16 cellular contexts compared by ENCODE assay signal in the genomic region with DNA sequence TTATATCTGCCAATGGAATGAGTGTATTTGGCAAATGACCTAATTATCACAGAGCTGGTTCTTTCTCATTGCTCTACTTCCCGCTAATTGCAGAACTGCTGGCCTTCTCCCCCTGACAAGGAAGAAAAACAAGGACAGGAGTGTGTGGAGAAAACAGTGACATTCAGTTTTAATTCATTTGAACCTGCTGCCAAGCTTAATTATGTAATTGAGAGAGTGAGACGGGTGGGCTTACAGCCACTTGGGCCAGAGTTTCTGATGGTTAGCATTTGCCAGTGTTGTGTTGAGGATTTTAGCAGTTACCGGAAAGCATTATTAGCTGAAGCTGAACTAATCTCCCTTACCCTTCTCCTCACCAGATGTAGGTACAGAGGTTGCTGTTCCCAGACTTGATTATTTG.
"Had no signal": no experiment of that assay in that cellular context is flagged by ENCODE, and none has a peak within 500 bp of the region (broad histone marks: within the 10 kb centered on the region; RNA-seq: fewer than 3 reads in every experiment).

No MANE protein-coding gene starts in this region.

- H3K36me3 ChIP-seq: breast epithelium, transverse colon, WERI-Rb-1 had no signal

- ATAC-seq: activated CD8-positive, alpha-beta T cell treated with anti-CD3 and anti-CD28 coated beads for 36 hours; left lobe of liver; stimulated activated memory B cell treated with anti-CD40 and anti-IgM and Interleukin-4, amounts not matched to agents 10 μg/mL and 1 μg/mL and 100 μg/mL, for 72 hours; T-cell had no signal

- H3K27ac ChIP-seq: transverse colon, WERI-Rb-1 had no signal

- FAIRE-seq: islet of Langerhans, small intestine had no signal

- H3K9me3 ChIP-seq: breast epithelium, transverse colon had no signal

- H3K27me3 ChIP-seq: breast epithelium, transverse colon had no signal

- DNase-seq: activated CD4-positive, alpha-beta T cell treated with anti-CD3 and anti-CD28 coated beads for 4 hours; activated CD8-positive, alpha-beta memory T cell treated with anti-CD3 and anti-CD28 coated beads, Interleukin-2, amount 50 U/mL, for 4 hours; activated CD8-positive, alpha-beta T cell treated with anti-CD3 and anti-CD28 coated beads for 36 hours; activated naive CD4-positive, alpha-beta T cell; aorta; endodermal cell; erythroblast; mesenchymal stem cell; small intestine; T-cell; transverse colon; WERI-Rb-1 had no signal

- H3K4me1 ChIP-seq: breast epithelium, transverse colon had no signal

- H3K4me3 ChIP-seq: breast epithelium, transverse colon had no signal
